ENCODE assay signal across 16 cellular contexts in the genomic region with DNA sequence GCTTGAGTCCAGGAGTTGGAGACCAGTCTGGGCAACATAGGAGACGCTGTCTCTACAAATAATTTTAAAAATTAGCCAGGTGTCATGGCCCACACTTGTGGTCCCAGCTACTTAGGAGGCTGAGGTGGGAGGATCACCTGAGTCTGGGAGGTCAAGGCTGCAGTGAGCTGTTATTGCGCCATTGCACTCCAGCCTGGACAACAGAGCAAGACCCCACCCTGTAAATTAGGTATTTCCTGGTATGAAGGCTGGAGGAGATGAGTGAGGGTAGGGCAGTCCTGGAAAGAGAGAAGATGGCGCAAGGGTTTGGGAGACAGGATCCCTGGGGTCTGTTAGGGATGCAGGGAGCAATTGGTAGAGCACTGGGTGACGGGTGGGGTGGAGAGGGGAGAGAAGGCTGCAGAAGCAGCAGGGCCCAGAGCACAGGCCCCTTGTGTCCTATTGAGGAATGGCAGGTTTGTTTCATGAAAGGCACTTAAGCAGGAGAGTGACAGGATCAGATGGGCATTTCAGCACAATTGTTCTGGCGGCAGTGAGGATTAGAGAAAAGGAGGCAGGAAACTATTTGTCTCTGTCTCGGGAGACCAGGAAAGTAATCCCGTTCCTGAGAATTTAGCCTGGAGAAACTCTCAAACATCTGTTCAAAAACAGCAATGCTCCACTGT. TPM values are rescaled to one million over a fixed set of nuclear protein-coding genes. Genes with fewer than 3 reads are reported as not detected.
DNase-seq lines count a peak whose midpoint lies in the region; ATAC-seq and TF ChIP-seq lines count a peak whose summit lies in the region.
"Had no signal": no experiment of that assay in that cellular context is flagged by ENCODE, and none has a peak within 500 bp of the region (broad histone marks: within the 10 kb centered on the region; RNA-seq: fewer than 3 reads in every experiment).

No MANE protein-coding gene starts in this region.

- BruUV-seq in A673 (replicated peaks; lab: Mats Ljungman, UMichigan), result no TSS peak

- H3K79me2 ChIP-seq in hepatocyte, result no peaks in the 10 kb centered on the region

- peaks cover 8% of the 10 kb centered on the region for H3K9me3 ChIP-seq in A673 (ENCODE audit: low read depth, low read length, poor library complexity, severe bottlenecking)
- no peaks in the 10 kb centered on the region; the same call in 1 of the 2 replicates for H3K9me3 ChIP-seq in SJSA1 (replicated peaks)
- H3K9me3 ChIP-seq in hepatocyte (ENCODE audit: low read depth), result no peaks in the 10 kb centered on the region
- no peaks in the 10 kb centered on the region for H3K9me3 ChIP-seq in MG63

- no peaks in the 10 kb centered on the region for H4K20me1 ChIP-seq in hepatocyte (ENCODE audit: insufficient read depth, poor library complexity, severe bottlenecking)

- no peak overlapping the region for H2AFZ ChIP-seq in hepatocyte

- intact Hi-C loops in A673 (cut with micrococcal nuclease; ENCODE audit: unreplicated experiment), result no loop called here
- intact Hi-C loops in left colon (cut with DNase I, micrococcal nuclease), result no loop called here

- H3K27ac ChIP-seq in A673 (ENCODE audit: low read depth, low read length, poor library complexity, severe bottlenecking), result no peak overlapping the region
- no peak overlapping the region for H3K27ac ChIP-seq in SJSA1
- peak overlapping the region; percentile 41 for H3K27ac ChIP-seq in hepatocyte
- H3K27ac ChIP-seq: tibial nerve had no signal

- H3K4me3 ChIP-seq in A673 (ENCODE audit: low read depth, low read length, poor library complexity, severe bottlenecking) (no peak overlapping the region), SJSA1 (no peak overlapping the region), hepatocyte (no peak overlapping the region), MG63 (no peak overlapping the region)
- H3K4me3 ChIP-seq: lung, tibial nerve had no signal

- H3K4me1 ChIP-seq in A673 (ENCODE audit: insufficient read depth, low read length, poor library complexity, severe bottlenecking) (peaks cover 5% of the 10 kb centered on the region), SJSA1 (replicated peaks) (peaks cover 24% of the 10 kb centered on the region), hepatocyte (ENCODE audit: insufficient read depth) (no peaks in the 10 kb centered on the region)
- H3K4me1 ChIP-seq: tibial nerve had no signal

- ATAC-seq in HG03159 (IDR thresholded peaks at IDR 0.05; ENCODE audit: unreplicated experiment), result no peak
- no peak for ATAC-seq in left colon

- no peaks in the 10 kb centered on the region for H3K9me2 ChIP-seq in hepatocyte (replicated peaks; ENCODE audit: insufficient read depth)

- 0 out of 2 replicates have a peak, but pooled peaks have one; percentile 23 for TF ChIP-seq CTCF in A673 (conservative IDR thresholded peaks at IDR 0.05; ENCODE audit: low read depth, low read length)
- TF ChIP-seq CTCF in hepatocyte (IDR thresholded peaks at IDR 0.05; ENCODE audit: poor library complexity), result no peak

- CTCF ChIA-PET in A673 (lab: Charles Lee) (no interaction called here), HEK293T (lab: Yijun Ruan, JAX) (no interaction called here)

- H3K4me2 ChIP-seq in hepatocyte, result no peak overlapping the region

- POLR2A ChIA-PET in A673 (lab: Charles Lee; ENCODE audit: low non-redundant PET) (no interaction called here), HEK293T (lab: Yijun Ruan, JAX) (no interaction called here)

- 64% methylated on average over 7 of the region's 7 CpGs for WGBS in hepatocyte (ENCODE audit: low lambda C conversion rate, missing lambda C conversion rate)

- DNase-seq in A673 (ENCODE audit: low spot score) (peak; percentile 56), HEK293T (ENCODE audit: extremely low spot score) (peak; percentile 41), SJSA1 (ENCODE audit: low read depth in 1 of 2, low spot score in 2 of 2) (peak; percentile 44 to 48), hepatocyte (ENCODE audit: low spot score) (peak; percentile 7), MG63 (no peak), hepatic stellate cell (ENCODE audit: low spot score) (no peak), left colon (no peak)
- DNase-seq: DMS79; hypothalamus; NCI-H1092; nucleus accumbens; RPMI8226; stimulated activated CD4-positive, alpha-beta T cell treated with anti-CD3 and anti-CD28 coated beads, Interleukin-12 subunit alpha, Interleukin-12 subunit beta, amount 100 ng/mL, for 4 hours had no signal

- H3K36me3 ChIP-seq in A673 (ENCODE audit: insufficient read depth, low read length, poor library complexity, severe bottlenecking), result no peaks in the 10 kb centered on the region
- H3K36me3 ChIP-seq in SJSA1, result no peaks in the 10 kb centered on the region
- H3K36me3 ChIP-seq in hepatocyte (replicated peaks; ENCODE audit: insufficient read depth, low read depth), result no peaks in the 10 kb centered on the region
- H3K36me3 ChIP-seq in MG63, result no peaks in the 10 kb centered on the region
- H3K36me3 ChIP-seq: tibial nerve had no signal

- H3K27me3 ChIP-seq in A673 (replicated peaks; ENCODE audit: insufficient read depth, low read depth, low read length, poor library complexity), result no peaks in the 10 kb centered on the region
- no peaks in the 10 kb centered on the region for H3K27me3 ChIP-seq in SJSA1 (replicated peaks)
- H3K27me3 ChIP-seq in hepatocyte, result no peaks in the 10 kb centered on the region
- H3K27me3 ChIP-seq in MG63, result no peaks in the 10 kb centered on the region
- H3K27me3 ChIP-seq: tibial nerve had no signal

TF ChIP-seq in HEK293T, 16 proteins besides CTCF, POLR2A, EP300 and RAD21:
- TF ChIP-seq, protein P1, sequence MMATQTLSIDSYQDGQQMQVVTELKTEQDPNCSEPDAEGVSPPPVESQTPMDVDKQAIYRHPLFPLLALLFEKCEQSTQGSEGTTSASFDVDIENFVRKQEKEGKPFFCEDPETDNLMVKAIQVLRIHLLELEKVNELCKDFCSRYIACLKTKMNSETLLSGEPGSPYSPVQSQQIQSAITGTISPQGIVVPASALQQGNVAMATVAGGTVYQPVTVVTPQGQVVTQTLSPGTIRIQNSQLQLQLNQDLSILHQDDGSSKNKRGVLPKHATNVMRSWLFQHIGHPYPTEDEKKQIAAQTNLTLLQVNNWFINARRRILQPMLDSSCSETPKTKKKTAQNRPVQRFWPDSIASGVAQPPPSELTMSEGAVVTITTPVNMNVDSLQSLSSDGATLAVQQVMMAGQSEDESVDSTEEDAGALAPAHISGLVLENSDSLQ (IDR thresholded peaks at IDR 0.05), result peak; percentile 42; the same call in 1 of the 2 replicates
- TF ChIP-seq SP1 (IDR thresholded peaks at IDR 0.05) (no peak), NFRKB (IDR thresholded peaks at IDR 0.05) (no peak), ELF4 (IDR thresholded peaks at IDR 0.05) (no peak), ZNF384 (IDR thresholded peaks at IDR 0.05) (no peak), TARDBP (IDR thresholded peaks at IDR 0.05) (no peak)
TF ChIP-seq in HEK293T: peak in this region for 1.

RNA-seq across cellular contexts. Expression of a gene that starts 47.2 kb away (rescaled TPM):
- total RNA-seq in A673 (2021) (170 and 199 TPM in 2 replicates), hepatocyte (131 and 150 TPM in 2 replicates), left colon (100 to 1,000 TPM; 210 to 241 TPM)
- 247 and 293 TPM in 2 replicates for total RNA-seq in SJSA1 (2014; rRNA removed; shearing (Covaris generic))
- polyA plus RNA-seq in hepatocyte, result 164 and 209 TPM in 2 replicates
- total RNA-seq in MG63 (2014; rRNA removed; shearing (Covaris generic); ENCODE audit: low replicate concordance), result 56.9 and 153 TPM in 2 replicates

Comparison
In these comparisons a context has a peak if more than half of its experiments do, and no peak if none do; other contexts are left out.
1. DNase-seq: peak in A673 (single experiment), HEK293T (single experiment), SJSA1 (2 of 2) and hepatocyte (single experiment); none in MG63 (single experiment), hepatic stellate cell (single experiment) and left colon (0 of 2).